In genomic region chr15:27894645-27895044, GRCh38 we compare ENCODE assay signal across 25 cellular contexts.
DNase-seq lines count a peak whose midpoint lies in the region; ATAC-seq, FAIRE-seq and TF ChIP-seq lines count a peak whose summit lies in the region.
"Had no signal": no experiment of that assay in that cellular context is flagged by ENCODE, and none has a peak within 500 bp of the region (broad histone marks: within the 10 kb centered on the region; RNA-seq: fewer than 3 reads in every experiment).

No MANE protein-coding gene starts in this region.

- H3K9me1 ChIP-seq in K562 (ENCODE audit: control insufficient read depth, insufficient read depth, low read length) = no peaks in the 10 kb centered on the region

- H3K4me1 Mint-ChIP-seq in activated naive CD4-positive, alpha-beta T cell treated with anti-CD3 and anti-CD28 coated beads, Interleukin-2, amount 10 ng/mL, durations not matched to agents 7 days and 5 days = no peaks in the 10 kb centered on the region
- H3K4me1 Mint-ChIP-seq: B cell had no signal

- H3K4me3 ChIP-seq in K562 = no peak overlapping the region
- no peak overlapping the region for H3K4me3 ChIP-seq in epithelial cell of esophagus (ENCODE audit: low read length)
- H3K4me3 ChIP-seq: A549; BLaER1 treated with 17β-estradiol and CSF1 and Interleukin-3, amounts not matched to agents 10 nM and 100 nM; GM12878 had no signal

- POLR2A ChIA-PET in K562 (lab: Yijun Ruan, JAX) = interaction anchor here (1.4 kb wide), 1 partner anchor 24 kb away, joined by 4 read pairs; no protein-coding TSS in a partner anchor

- TF ChIP-seq RAD21 in K562 (CRISPR knock-in tag; conservative IDR thresholded peaks at IDR 0.05 in 1 of 2, IDR thresholded peaks at IDR 0.05 in 1 of 2) = no peak

- H3K79me2 ChIP-seq in K562 (ENCODE audit: control insufficient read depth, insufficient read depth, low read length) = no peaks in the 10 kb centered on the region

- no peaks in the 10 kb centered on the region for H3K27me3 ChIP-seq in K562 (ENCODE audit: control insufficient read depth in 2 of 2, insufficient read depth in 2 of 2, low read length in 2 of 2)
- H3K27me3 ChIP-seq: BLaER1 treated with 17β-estradiol and CSF1 and Interleukin-3, amounts not matched to agents 10 nM and 100 nM had no signal

- TF ChIP-seq CTCF in K562 (IDR thresholded peaks at IDR 0.05 in 2 of 3, conservative IDR thresholded peaks at IDR 0.05 in 1 of 3; ENCODE audit: insufficient read depth in 2 of 3, low read depth in 1 of 3, low read length in 3 of 3) (no peak), epithelial cell of esophagus (IDR thresholded peaks at IDR 0.05; ENCODE audit: insufficient read depth, low read depth, low read length, missing control alignments) (no peak)

- BruUV-seq in K562 (replicated peaks; lab: Mats Ljungman, UMichigan) = no TSS peak

- no peaks in the 10 kb centered on the region for H3K27me3 Mint-ChIP-seq in activated naive CD4-positive, alpha-beta T cell treated with anti-CD3 and anti-CD28 coated beads, Interleukin-2, amount 10 ng/mL, durations not matched to agents 7 days and 5 days
- H3K27me3 Mint-ChIP-seq: B cell; CD4-positive, alpha-beta T cell had no signal

- H3K27ac ChIP-seq in K562 (ENCODE audit: extremely low read depth, low read depth, low read length) = no peak overlapping the region
- H3K27ac ChIP-seq: 22Rv1; A549; BLaER1 treated with 17β-estradiol and CSF1 and Interleukin-3, amounts not matched to agents 10 nM and 100 nM; C4-2B had no signal

- H3K4me3 Mint-ChIP-seq in activated naive CD4-positive, alpha-beta T cell treated with anti-CD3 and anti-CD28 coated beads, Interleukin-2, amount 10 ng/mL, durations not matched to agents 7 days and 5 days = no peak overlapping the region
- H3K4me3 Mint-ChIP-seq: B cell; CD4-positive, alpha-beta T cell; CD8-positive, alpha-beta T cell had no signal

- no peak overlapping the region for H2AFZ ChIP-seq in K562 (ENCODE audit: low read depth, low read length)

- no peaks in the 10 kb centered on the region for H3K36me3 ChIP-seq in K562 (ENCODE audit: control insufficient read depth, insufficient read depth, low read length)
- H3K36me3 ChIP-seq: BLaER1 treated with 17β-estradiol and CSF1 and Interleukin-3, amounts not matched to agents 10 nM and 100 nM had no signal

- H3K9ac ChIP-seq in K562 (ENCODE audit: insufficient read depth in 1 of 2, low read depth in 2 of 2, low read length in 2 of 2) = no peak overlapping the region
- H3K9ac ChIP-seq: BLaER1 treated with 17β-estradiol and CSF1 and Interleukin-3, amounts not matched to agents 10 nM and 100 nM had no signal

- intact Hi-C loops in K562 (cut with micrococcal nuclease) = no loop called here

- 0% methylated on average over 1 of the region's 1 CpG for WGBS in K562 (ENCODE audit: insufficient coverage, low coverage, missing lambda C conversion rate)

- H3K9me3 ChIP-seq in K562 (replicated peaks; ENCODE audit: control insufficient read depth, insufficient read depth, low read depth, low read length) = no peaks in the 10 kb centered on the region
- H3K9me3 ChIP-seq: A549 had no signal

- H3K4me1 ChIP-seq in K562 (replicated peaks in 1 of 2; ENCODE audit: control insufficient read depth in 2 of 2, insufficient read depth in 2 of 2, low read length in 2 of 2) = no peaks in the 10 kb centered on the region
- H3K4me1 ChIP-seq: A549; BLaER1 treated with 17β-estradiol and CSF1 and Interleukin-3, amounts not matched to agents 10 nM and 100 nM; Caco-2 had no signal

- H3K27ac Mint-ChIP-seq in activated naive CD4-positive, alpha-beta T cell treated with anti-CD3 and anti-CD28 coated beads, Interleukin-2, amount 10 ng/mL, durations not matched to agents 7 days and 5 days = no peak overlapping the region
- H3K27ac Mint-ChIP-seq: B cell; CD4-positive, alpha-beta T cell; CD8-positive, alpha-beta T cell had no signal

- FAIRE-seq in K562 (lab: Jason Lieb, UNC) = no peak
- FAIRE-seq: A549, D721Med, GM12878, GM12892, GM18507, GM19239 had no signal

- H3K4me2 ChIP-seq in K562 (ENCODE audit: insufficient read depth, low read length) = no peak overlapping the region
- H3K4me2 ChIP-seq: A549; BLaER1 treated with 17β-estradiol and CSF1 and Interleukin-3, amounts not matched to agents 10 nM and 100 nM had no signal

- no peak for TF ChIP-seq POLR2A in K562 (conservative IDR thresholded peaks at IDR 0.05)

- H4K20me1 ChIP-seq in K562 (replicated peaks; ENCODE audit: control insufficient read depth, insufficient read depth, low read length) = no peaks in the 10 kb centered on the region
- H4K20me1 ChIP-seq: BLaER1 treated with 17β-estradiol and CSF1 and Interleukin-3, amounts not matched to agents 10 nM and 100 nM had no signal

- ATAC-seq in K562 = no peak
- ATAC-seq: A549; CD8-positive, alpha-beta T cell; GM12878 had no signal

- TF ChIP-seq EP300 in K562 (IDR thresholded peaks at IDR 0.05; ENCODE audit: low read length) = no peak

- peaks cover 16% of the 10 kb centered on the region for H3K9me3 Mint-ChIP-seq in activated naive CD4-positive, alpha-beta T cell treated with anti-CD3 and anti-CD28 coated beads, Interleukin-2, amount 10 ng/mL, durations not matched to agents 7 days and 5 days

- peak; percentile 51 for DNase-seq in NK-92 treated with Interleukin-12 subunit alpha and Interleukin-12 subunit beta, amount 100 ng/mL, for 24 hours (lab: John Stamatoyannopoulos, UW)
- DNase-seq in NK-92 (lab: John Stamatoyannopoulos, UW; ENCODE audit: unreplicated experiment) (no peak), K562 (ENCODE audit: extremely low read depth in 1 of 4, low spot score in 3 of 4) (no peak), epithelial cell of esophagus (ENCODE audit: low read depth) (peak; percentile 32), DMS53 treated with DMSO at 0.1 percent for 48 hours (lab: John Stamatoyannopoulos, UW; ENCODE audit: unreplicated experiment) (no peak)
- no peak for DNase-seq in activated naive CD4-positive, alpha-beta T cell treated with anti-CD3 and anti-CD28 coated beads, Interleukin-2, amount 10 ng/mL, durations not matched to agents 7 days and 5 days
- DNase-seq: AML-193; Caco-2; Calu3; CD4-positive, alpha-beta T cell; CD8-positive, alpha-beta T cell; DMS79; DND-41; EL; GDM1 had no signal

- CTCF ChIA-PET in K562 (lab: Yijun Ruan, JAX; ENCODE audit: low intra/inter-chr PET ratio) = no interaction called here
- CTCF ChIA-PET in activated naive CD4-positive, alpha-beta T cell treated with anti-CD3 and anti-CD28 coated beads, Interleukin-2, amount 10 ng/mL, durations not matched to agents 7 days and 5 days (lab: Charles Lee) = no interaction called here

- H3K36me3 Mint-ChIP-seq in activated naive CD4-positive, alpha-beta T cell treated with anti-CD3 and anti-CD28 coated beads, Interleukin-2, amount 10 ng/mL, durations not matched to agents 7 days and 5 days = no peaks in the 10 kb centered on the region
- H3K36me3 Mint-ChIP-seq: CD8-positive, alpha-beta T cell had no signal

- in situ Hi-C loops in K562 (cut with MboI) = no loop called here

TF ChIP-seq in K562, 482 proteins besides CTCF, POLR2A, EP300 and RAD21:
- TF ChIP-seq TFE3 (CRISPR knock-in tag; IDR thresholded peaks at IDR 0.05) (0 out of 2 replicates have a peak, but pooled peaks have one; percentile 24), ZNF79 (CRISPR knock-in tag; IDR thresholded peaks at IDR 0.05; ENCODE audit: low read depth) (no peak)

Comparison
In these comparisons a context has a peak if more than half of its experiments do, and no peak if none do; other contexts are left out.
1. DNase-seq: peak in NK-92 treated with Interleukin-12 subunit alpha and Interleukin-12 subunit beta, amount 100 ng/mL, for 24 hours (single experiment) and epithelial cell of esophagus (single experiment); none in NK-92 (single experiment), K562 (0 of 4), activated naive CD4-positive, alpha-beta T cell treated with anti-CD3 and anti-CD28 coated beads, Interleukin-2, amount 10 ng/mL, durations not matched to agents 7 days and 5 days (single experiment) and DMS53 treated with DMSO at 0.1 percent for 48 hours (single experiment).